8 cellular contexts compared by ENCODE assay signal in genomic region chr1:16187748-16188401, GRCh38. TPM values are rescaled to one million over a fixed set of nuclear protein-coding genes. Genes with fewer than 3 reads are reported as not detected.
DNase-seq lines count a peak whose midpoint lies in the region; ATAC-seq and TF ChIP-seq lines count a peak whose summit lies in the region.

No MANE protein-coding gene starts in this region.

- DNase-seq in 8988T (peak; percentile 48), NCI-H2171 treated with DMSO at 0.1 percent for 48 hours (lab: John Stamatoyannopoulos, UW) (peak; percentile 70), cerebellar cortex (ENCODE audit: low spot score) (peak; percentile 48), left lobe of liver (ENCODE audit: low spot score) (peak; percentile 74), putamen (ENCODE audit: low spot score) (no peak)
- peak; percentile 67 to 75 for DNase-seq in activated CD4-positive, alpha-beta T cell treated with anti-CD3 and anti-CD28 coated beads for 4 hours
- peak; percentile 64 to 75 (median 68) for DNase-seq in stimulated activated CD4-positive, alpha-beta T cell treated with anti-CD3 and anti-CD28 coated beads, TNF-alpha, amount 100 ng/mL, for 24 hours (ENCODE audit: low read depth in 3 of 3)

- peak; percentile 96 for TF ChIP-seq CTCF in GM12874 (IDR thresholded peaks at IDR 0.05; ENCODE audit: insufficient read depth, low read depth, low read length)

- peak; percentile 56 for ATAC-seq in left lobe of liver

RNA-seq across cellular contexts. Expression of gene ARHGEF19, which starts 24.6 kb away (rescaled TPM):
- total RNA-seq in left lobe of liver: 1.9 TPM

RNA-seq across cellular contexts. Expression of gene EPHA2, which starts 32.0 kb away (rescaled TPM):
- 6.5 TPM for total RNA-seq in left lobe of liver

RNA-seq across cellular contexts. Expression of gene CPLANE2, which starts 49.1 kb away (rescaled TPM):
- total RNA-seq in left lobe of liver: 4.7 TPM
